Comparison of ENCODE assay signal across 1 cellular context in genomic region chr12:123713398-123714301, GRCh38.
TF ChIP-seq lines count a peak whose summit lies in the region.

No MANE protein-coding gene starts in this region.

TF ChIP-seq in GM23338, 12 proteins besides CTCF, POLR2A, EP300 and RAD21 (continued from another document):
- TF ChIP-seq CREB1 (CRISPR knock-in tag; IDR thresholded peaks at IDR 0.05; ENCODE audit: low read depth) = no peak
